ENCODE assay signal across 8 cellular contexts in genomic region chr15:50685191-50685975, GRCh38. TPM values are rescaled to one million over a fixed set of nuclear protein-coding genes. Genes with fewer than 3 reads are reported as not detected.
A peak's percentile ranks its signal among the peaks of the same experiment; 100 is the strongest.
DNase-seq lines count a peak whose midpoint lies in the region; ATAC-seq and TF ChIP-seq lines count a peak whose summit lies in the region.

No MANE protein-coding gene starts in this region.

- 35 to 42% methylated on average over 22 of the region's 22 CpGs for WGBS in esophagus, 2 donors
- WGBS in ovary, 3 donors = 49 to 56% (median 53%) methylated on average over 22 of the region's 22 CpGs

- no peak for TF ChIP-seq POLR2A in Peyer's patch (IDR thresholded peaks at IDR 0.05)
- no peak for TF ChIP-seq POLR2A in ovary (IDR thresholded peaks at IDR 0.05)

- H3K27me3 ChIP-seq in Peyer's patch (no peaks in the 10 kb centered on the region), esophagus (ENCODE audit: control insufficient read depth in 1 of 2, insufficient read depth in 2 of 2, low read length in 2 of 2) (no peaks in the 10 kb centered on the region), ovary (no peaks in the 10 kb centered on the region)

- H3K9me3 ChIP-seq in Peyer's patch (no peaks in the 10 kb centered on the region), esophagus (ENCODE audit: control insufficient read depth in 2 of 2, insufficient read depth in 1 of 2, low read depth in 1 of 2, low read length in 1 of 2) (no peaks in the 10 kb centered on the region), ovary (no peaks in the 10 kb centered on the region)

- no peak for ATAC-seq in HG03520 (IDR thresholded peaks at IDR 0.05; ENCODE audit: unreplicated experiment)

- H3K36me3 ChIP-seq in Peyer's patch (peaks cover 0 to 7% (median 0%) of the 10 kb centered on the region in 3 donors), esophagus (ENCODE audit: control insufficient read depth in 2 of 2, insufficient read depth in 2 of 2, low read length in 1 of 2) (no peaks in the 10 kb centered on the region), ovary (no peaks in the 10 kb centered on the region)

- peak overlapping the region; percentile 75 to 85 (median 79) for H3K4me3 ChIP-seq in Peyer's patch
- peak overlapping the region; percentile 70 to 73 for H3K4me3 ChIP-seq in esophagus (ENCODE audit: low read depth in 1 of 2, low read length in 2 of 2)
- H3K4me3 ChIP-seq in ovary = peak overlapping the region; percentile 73

- TF ChIP-seq CTCF in Peyer's patch (IDR thresholded peaks at IDR 0.05) (peak in 1 of 6 experiments; percentile 8), ovary (IDR thresholded peaks at IDR 0.05) (no peak)

- DNase-seq in ELR (ENCODE audit: low read depth) (peak; percentile 8), Peyer's patch (no peak), ovary (no peak), NCI-H748 (lab: John Stamatoyannopoulos, UW; ENCODE audit: unreplicated experiment) (no peak), GM03348 (ENCODE audit: low spot score) (no peak)
- DNase-seq in stimulated activated naive CD4-positive, alpha-beta T cell (lab: John Stamatoyannopoulos, UW) = no peak

- no peak for TF ChIP-seq EP300 in ovary (IDR thresholded peaks at IDR 0.05)

- intact Hi-C loops in ovary (cut with DNase I) = loop anchor here in 1 of 4 donors (10.0 kb wide), 1 partner anchor 219 kb away; the partner anchor contains the start of gene AP4E1

- H3K4me1 ChIP-seq in Peyer's patch = peaks cover 0 to 36% (median 8%) of the 10 kb centered on the region in 4 donors
- H3K4me1 ChIP-seq in esophagus (ENCODE audit: control insufficient read depth in 2 of 2, insufficient read depth in 2 of 2, low read length in 1 of 2) = no peaks in the 10 kb centered on the region
- H3K4me1 ChIP-seq in ovary (ENCODE audit: insufficient read depth) = no peaks in the 10 kb centered on the region

- peak overlapping the region; percentile 83 to 96 (median 90) for H3K27ac ChIP-seq in Peyer's patch
- H3K27ac ChIP-seq in esophagus (ENCODE audit: low read depth in 2 of 2, low read length in 1 of 2) = peak overlapping the region; percentile 87 to 97
- peak overlapping the region in 1 of 2 donors; percentile 94 for H3K27ac ChIP-seq in ovary

RNA-seq across cellular contexts. Expression of gene TRPM7, which starts 1.2 kb away (rescaled TPM):
- total RNA-seq in Peyer's patch (10 to 100 TPM; 44.1 to 93.3 (median 63.6) TPM), ovary (10 to 100 TPM; 25.2 to 57.2 (median 43.5) TPM)
- polyA plus RNA-seq in esophagus (1 to 10 TPM; 4.9 to 6.1 TPM), ovary (10 to 100 TPM; 12.4 to 18.7 TPM)
